In the genomic region with DNA sequence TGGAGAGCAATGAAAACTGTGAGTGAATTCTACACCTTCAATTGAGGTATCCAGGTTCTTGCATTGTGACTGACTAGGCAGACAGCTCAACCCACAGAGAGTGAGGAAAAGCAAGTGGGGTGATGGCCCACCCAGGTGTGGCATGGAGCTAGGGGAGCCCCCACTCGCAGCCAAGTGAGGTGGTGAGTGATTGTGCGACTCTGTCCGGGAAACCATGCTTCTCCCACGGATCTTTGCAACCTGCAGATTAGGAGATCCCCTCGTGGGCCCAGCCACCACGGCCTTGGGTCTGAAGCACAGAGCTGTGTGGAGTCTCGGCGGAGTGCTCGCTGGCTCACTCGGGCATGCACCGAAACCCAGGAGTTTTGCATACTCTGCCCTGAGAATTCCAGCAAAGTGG, we compare ENCODE assay signal across 25 cellular contexts.
"Had no signal": no experiment of that assay in that cellular context is flagged by ENCODE, and none has a peak within 500 bp of the region (broad histone marks: within the 10 kb centered on the region; RNA-seq: fewer than 3 reads in every experiment).

No MANE protein-coding gene starts in this region.

- H3K4me3 ChIP-seq: colonic mucosa, coronary artery, dorsolateral prefrontal cortex, esophagus muscularis mucosa, esophagus squamous epithelium, gastrocnemius medialis, gastroesophageal sphincter, heart left ventricle, heart right ventricle, hepatocyte had no signal

- H3K27me3 ChIP-seq: colonic mucosa, esophagus squamous epithelium, foreskin keratinocyte, gastrocnemius medialis, heart left ventricle, hepatocyte had no signal

- H3K27me3 Mint-ChIP-seq: dendritic cell treated with granulocyte-macrophage colony-stimulating factor and Interleukin-4, amounts not matched to agents 40 ng/mL and 50 ng/mL, for 4 days had no signal

- FAIRE-seq: endothelial cell of umbilical vein had no signal

- H3K36me3 ChIP-seq: colonic mucosa, esophagus muscularis mucosa, esophagus squamous epithelium, gastrocnemius medialis, gastroesophageal sphincter, heart left ventricle, heart right ventricle had no signal

- H3K27ac Mint-ChIP-seq: dendritic cell treated with granulocyte-macrophage colony-stimulating factor and Interleukin-4, amounts not matched to agents 40 ng/mL and 50 ng/mL, for 4 days; effector memory CD8-positive, alpha-beta T cell; endodermal cell had no signal

- DNase-seq: colonic mucosa; cortex of kidney; dermis blood vessel endothelial cell; dorsolateral prefrontal cortex; effector CD4-positive, alpha-beta T cell; effector CD8-positive, alpha-beta T cell; effector memory CD4-positive, alpha-beta T cell; effector memory CD8-positive, alpha-beta T cell; endodermal cell; erythroblast; esophagus squamous epithelium; foreskin fibroblast; foreskin keratinocyte; foreskin melanocyte; gastrocnemius medialis; glutamatergic neuron; head of caudate nucleus; heart left ventricle; heart right ventricle had no signal

- H3K9me3 Mint-ChIP-seq: effector memory CD8-positive, alpha-beta T cell had no signal

- H3K4me3 Mint-ChIP-seq: dendritic cell treated with granulocyte-macrophage colony-stimulating factor and Interleukin-4, amounts not matched to agents 40 ng/mL and 50 ng/mL, for 4 days; effector memory CD8-positive, alpha-beta T cell; endodermal cell had no signal

- H3K4me1 Mint-ChIP-seq: endodermal cell had no signal
